8 cellular contexts compared by ENCODE assay signal in the genomic region with DNA sequence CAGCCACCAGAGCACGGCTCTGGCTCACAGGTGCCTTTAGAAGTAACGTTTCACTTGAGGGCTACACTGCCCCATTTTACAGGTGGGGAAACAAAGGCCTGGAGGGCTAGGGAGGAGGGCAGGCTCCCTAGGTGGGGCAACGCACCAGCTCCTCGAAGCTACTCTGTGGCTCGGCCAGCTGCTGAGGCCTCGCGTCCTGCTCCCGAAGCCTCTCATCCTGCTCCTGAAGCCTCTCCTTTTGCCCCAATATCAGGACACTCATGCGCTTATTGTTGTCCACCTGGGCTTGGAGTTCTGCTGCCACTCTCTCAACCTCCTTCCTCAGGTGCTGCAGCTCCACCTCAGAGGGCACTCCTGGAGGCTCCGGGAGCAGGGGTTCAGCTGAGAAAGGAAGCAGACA. TPM values are rescaled to one million over a fixed set of nuclear protein-coding genes. Genes with fewer than 3 reads are reported as not detected.
"Had no signal": no experiment of that assay in that cellular context is flagged by ENCODE, and none has a peak within 500 bp of the region (broad histone marks: within the 10 kb centered on the region; RNA-seq: fewer than 3 reads in every experiment).

No MANE protein-coding gene starts in this region.

- H3K27ac ChIP-seq: HL-60 had no signal

- FAIRE-seq: HepG2, HTR-8/SVneo, K562 had no signal

- H3K27ac Mint-ChIP-seq: IgD-negative memory B cell had no signal

- ATAC-seq: HepG2, K562 had no signal

- H3K4me3 Mint-ChIP-seq: IgD-negative memory B cell had no signal

- H3K4me3 ChIP-seq: K562 had no signal

- H3K4me1 Mint-ChIP-seq: IgD-negative memory B cell had no signal

- DNase-seq: IMR-90, KBM-7 had no signal

RNA-seq across cellular contexts. Expression of gene OR4F6, which starts 28.2 kb away (rescaled TPM):
- total RNA-seq: HepG2, HT-29, IMR-90, K562 had no signal
- polyA plus RNA-seq: HepG2, IgD-negative memory B cell, IMR-90, K562 had no signal

RNA-seq across cellular contexts. Expression of gene OR4F15, which starts 36.9 kb away (rescaled TPM):
- total RNA-seq: HepG2, HT-29, K562 had no signal
- polyA plus RNA-seq: HepG2, IgD-negative memory B cell, IMR-90, K562 had no signal
